8 cellular contexts compared by ENCODE assay signal in the genomic region with DNA sequence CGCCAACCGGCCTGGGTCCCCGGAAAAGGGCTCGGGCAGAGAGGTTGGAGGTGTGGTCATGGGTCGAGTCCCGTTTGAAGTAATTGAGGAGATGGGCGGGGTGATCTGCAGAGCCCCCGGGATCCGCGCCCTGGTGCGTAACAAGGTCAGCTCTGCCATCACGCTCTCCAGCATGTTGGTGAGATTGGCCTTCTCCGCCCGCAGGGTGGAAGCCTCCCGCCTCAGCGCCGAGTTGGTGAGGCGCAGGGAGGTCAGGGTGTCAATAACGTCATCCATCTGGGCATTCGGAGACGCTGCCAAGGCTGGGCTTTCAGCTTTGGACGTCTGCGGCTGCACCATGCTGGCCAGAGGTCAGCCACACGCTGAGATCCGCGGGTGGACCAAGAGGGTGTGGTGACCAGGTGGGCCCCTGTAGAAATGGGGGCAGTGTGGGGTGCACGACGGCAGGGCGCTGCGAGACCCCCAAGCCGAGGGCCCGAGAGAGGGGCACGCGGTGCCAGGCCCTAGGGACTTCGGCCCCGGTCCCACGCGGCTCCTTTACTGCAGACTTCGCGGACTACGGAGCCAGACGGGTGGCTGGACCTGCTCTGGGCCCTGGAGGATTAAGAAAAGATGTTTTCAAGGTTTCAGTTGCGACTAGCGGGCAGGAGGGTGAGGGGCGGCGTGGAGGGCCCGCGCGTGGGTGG. TPM values are rescaled to one million over a fixed set of nuclear protein-coding genes. Genes with fewer than 3 reads are reported as not detected.
DNase-seq lines count a peak whose midpoint lies in the region; ATAC-seq and TF ChIP-seq lines count a peak whose summit lies in the region.

No MANE protein-coding gene starts in this region.

- peaks cover 4% of the 10 kb centered on the region for H3K9me3 Mint-ChIP-seq in activated CD4-positive, alpha-beta T cell treated with anti-CD3 and anti-CD28 coated beads for 36 hours (ENCODE audit: low read depth)
- H3K9me3 Mint-ChIP-seq in activated B cell treated with CpG ODN at 0.5 μM for 24 hours: peaks cover 9% of the 10 kb centered on the region
- peaks cover 3% of the 10 kb centered on the region for H3K9me3 Mint-ChIP-seq in osteocyte (ENCODE audit: unreplicated experiment)

- no peaks in the 10 kb centered on the region for H4K20me1 ChIP-seq in MM.1S (ENCODE audit: insufficient read depth, low read length)

- H3K36me3 ChIP-seq in MM.1S (replicated peaks; ENCODE audit: insufficient read depth, low read length): no peaks in the 10 kb centered on the region

- POLR2A ChIA-PET in activated CD4-positive, alpha-beta T cell treated with anti-CD3 and anti-CD28 coated beads for 36 hours (lab: Charles Lee): no interaction called here
- POLR2A ChIA-PET in activated B cell treated with CpG ODN at 0.5 μM for 24 hours (lab: Charles Lee): no interaction called here

- peaks cover 30% of the 10 kb centered on the region for H3K4me1 Mint-ChIP-seq in activated CD4-positive, alpha-beta T cell treated with anti-CD3 and anti-CD28 coated beads for 36 hours
- H3K4me1 Mint-ChIP-seq in activated B cell treated with CpG ODN at 0.5 μM for 24 hours (peaks cover 11% of the 10 kb centered on the region), osteocyte (ENCODE audit: unreplicated experiment) (peaks cover 24% of the 10 kb centered on the region)

- H3K9me3 ChIP-seq in MM.1S (replicated peaks; ENCODE audit: insufficient read depth, low read length): no peaks in the 10 kb centered on the region

- no peaks in the 10 kb centered on the region for H3F3A ChIP-seq in MM.1S (ENCODE audit: insufficient read depth, low read length)

- peaks cover 21% of the 10 kb centered on the region; the same call in 1 of the 2 replicates for H3K27me3 ChIP-seq in MM.1S (replicated peaks; ENCODE audit: insufficient read depth, low read length)

- no peak overlapping the region for H3K27ac ChIP-seq in MM.1S (ENCODE audit: low read length)

- no peak overlapping the region for H3K9ac ChIP-seq in MM.1S (ENCODE audit: low read length)

- intact Hi-C loops in activated CD4-positive, alpha-beta T cell treated with anti-CD3 and anti-CD28 coated beads for 36 hours (cut with DNase I, micrococcal nuclease): loop anchor here (5.0 kb wide), 3 partner anchors 40 to 1310 kb away; partner anchors contain the start of genes SAMM50 (in 1 of the 2) and TTLL12 (in 1 of the 2)
- intact Hi-C loops in activated B cell treated with CpG ODN at 0.5 μM for 24 hours (cut with micrococcal nuclease): loop anchor here (10.0 kb wide), 1 partner anchor 313 kb away; the partner anchor contains the start of gene PARVG

- H3K27me3 Mint-ChIP-seq in activated CD4-positive, alpha-beta T cell treated with anti-CD3 and anti-CD28 coated beads for 36 hours: no peaks in the 10 kb centered on the region
- H3K27me3 Mint-ChIP-seq in activated B cell treated with CpG ODN at 0.5 μM for 24 hours (peaks cover 11% of the 10 kb centered on the region), osteocyte (ENCODE audit: unreplicated experiment) (peaks cover 6% of the 10 kb centered on the region)

- no peaks in the 10 kb centered on the region for H3K79me2 ChIP-seq in MM.1S (ENCODE audit: low read length)

- no peak overlapping the region for H2AFZ ChIP-seq in MM.1S (ENCODE audit: low read length)

- H3K27ac Mint-ChIP-seq in activated CD4-positive, alpha-beta T cell treated with anti-CD3 and anti-CD28 coated beads for 36 hours: peak overlapping the region; percentile 47
- H3K27ac Mint-ChIP-seq in activated B cell treated with CpG ODN at 0.5 μM for 24 hours (no peak overlapping the region), osteocyte (ENCODE audit: unreplicated experiment) (peak overlapping the region; percentile 82)

- no peak for ATAC-seq in activated CD4-positive, alpha-beta T cell treated with anti-CD3 and anti-CD28 coated beads for 36 hours
- ATAC-seq in activated B cell treated with CpG ODN at 0.5 μM for 24 hours (ENCODE audit: low read depth) (no peak), GM21447 (IDR thresholded peaks at IDR 0.05; ENCODE audit: unreplicated experiment) (no peak), HG03097 (IDR thresholded peaks at IDR 0.05; ENCODE audit: low FRiP score, unreplicated experiment) (no peak)

- H3K9me2 ChIP-seq in MM.1S (replicated peaks; ENCODE audit: insufficient read depth, low read length): no peaks in the 10 kb centered on the region

- H3K4me3 Mint-ChIP-seq in activated CD4-positive, alpha-beta T cell treated with anti-CD3 and anti-CD28 coated beads for 36 hours: peak overlapping the region; percentile 68
- H3K4me3 Mint-ChIP-seq in activated B cell treated with CpG ODN at 0.5 μM for 24 hours: peak overlapping the region; percentile 81
- H3K4me3 Mint-ChIP-seq in osteocyte (ENCODE audit: unreplicated experiment): peak overlapping the region; percentile 78

- peaks cover 18% of the 10 kb centered on the region for H3K36me3 Mint-ChIP-seq in activated CD4-positive, alpha-beta T cell treated with anti-CD3 and anti-CD28 coated beads for 36 hours (ENCODE audit: low read depth)
- H3K36me3 Mint-ChIP-seq in activated B cell treated with CpG ODN at 0.5 μM for 24 hours (ENCODE audit: low read depth): no peaks in the 10 kb centered on the region
- peaks cover 7% of the 10 kb centered on the region for H3K36me3 Mint-ChIP-seq in osteocyte (ENCODE audit: unreplicated experiment)

- H3K4me1 ChIP-seq in MM.1S (ENCODE audit: low read length): no peaks in the 10 kb centered on the region

- H3K4me2 ChIP-seq in MM.1S (ENCODE audit: low read depth, low read length): no peak overlapping the region

- CTCF ChIA-PET in activated CD4-positive, alpha-beta T cell treated with anti-CD3 and anti-CD28 coated beads for 36 hours (lab: Charles Lee): no interaction called here
- CTCF ChIA-PET in activated B cell treated with CpG ODN at 0.5 μM for 24 hours (lab: Charles Lee): no interaction called here

- H3K4me3 ChIP-seq in fibroblast of villous mesenchyme (ENCODE audit: low read depth, low read length) (peak overlapping the region; percentile 70), MM.1S (ENCODE audit: low read length) (no peak overlapping the region)

- no peak for DNase-seq in activated CD4-positive, alpha-beta T cell treated with anti-CD3 and anti-CD28 coated beads for 36 hours
- DNase-seq in activated CD4-positive, alpha-beta T cell treated with anti-CD3 and anti-CD28 coated beads for 1 hour: no peak
- DNase-seq in activated B cell treated with CpG ODN at 0.5 μM for 24 hours (no peak), fibroblast of villous mesenchyme (ENCODE audit: low read depth) (peak; percentile 36), osteocyte (ENCODE audit: extremely low spot score, unreplicated experiment) (no peak), MM.1S (no peak)

- TF ChIP-seq CTCF in activated B cell treated with CpG ODN at 0.5 μM for 24 hours (IDR thresholded peaks at IDR 0.05) (no peak), fibroblast of villous mesenchyme (IDR thresholded peaks at IDR 0.05; ENCODE audit: insufficient read depth, low read depth, low read length) (no peak), osteocyte (IDR thresholded peaks at IDR 0.05) (no peak), MM.1S (IDR thresholded peaks at IDR 0.05; ENCODE audit: low read length) (no peak)

RNA-seq across cellular contexts. Expression of gene RTL6, which starts 0.7 kb away (rescaled TPM):
- 1 to 10 TPM; 7.4 to 8.0 TPM for total RNA-seq in activated CD4-positive, alpha-beta T cell treated with anti-CD3 and anti-CD28 coated beads for 36 hours
- 6.9 and 7.0 TPM in 2 replicates for total RNA-seq in activated B cell treated with CpG ODN at 0.5 μM for 24 hours
- 21.3 and 21.6 TPM in 2 replicates for total RNA-seq in fibroblast of villous mesenchyme
- total RNA-seq in osteocyte: 34.1 and 35.5 TPM in 2 replicates
